In genomic region chr6:108558372-108559096, GRCh38 we compare ENCODE assay signal across 8 cellular contexts. TPM values are rescaled to one million over a fixed set of nuclear protein-coding genes. Genes with fewer than 3 reads are reported as not detected.
DNase-seq lines count a peak whose midpoint lies in the region; ATAC-seq and TF ChIP-seq lines count a peak whose summit lies in the region.

No MANE protein-coding gene starts in this region.

- H3K9ac ChIP-seq in trophoblast cell (ENCODE audit: low read length): peak overlapping the region; percentile 61

- intact Hi-C loops in adrenal gland (cut with DNase I): loop anchor here in 1 of 2 donors (5.0 kb wide), 1 partner anchor 514 kb away; no protein-coding TSS in a partner anchor
- intact Hi-C loops in cardiac septum (cut with DNase I): loop anchor here (1.0 to 5.0 kb wide), 6 partner anchors 96 to 536 kb away; partner anchors contain the start of gene SESN1

- H3K4me3 ChIP-seq in adrenal gland: peak overlapping the region; percentile 6 to 93 (median 70)
- H3K4me3 ChIP-seq in trophoblast cell (ENCODE audit: low read depth, low read length): peak overlapping the region; percentile 92
- peak overlapping the region; percentile 70 to 92 (median 78) for H3K4me3 ChIP-seq in tibial nerve

- no peaks in the 10 kb centered on the region for H3K27me3 ChIP-seq in adrenal gland
- H3K27me3 ChIP-seq in trophoblast cell (ENCODE audit: insufficient read depth, low read length): no peaks in the 10 kb centered on the region
- H3K27me3 ChIP-seq in tibial nerve: no peaks in the 10 kb centered on the region

- DNase-seq in GM10266 (ENCODE audit: extremely low spot score): peak; percentile 95
- DNase-seq in NCI-H1436 treated with DMSO at 0.1 percent for 48 hours (lab: John Stamatoyannopoulos, UW): peak; percentile 79
- peak; percentile 96 for DNase-seq in T follicular helper cell (ENCODE audit: low read depth)
- peak; percentile 98 to 99 (median 98) for DNase-seq in adrenal gland
- peak; percentile 99 for DNase-seq in cardiac septum (ENCODE audit: low spot score)
- DNase-seq in trophoblast cell: peak; percentile 99 to 100
- DNase-seq in tibial nerve (ENCODE audit: low spot score in 2 of 2): peak; percentile 97 to 98

- peak; percentile 91 to 95 for TF ChIP-seq EP300 in tibial nerve (IDR thresholded peaks at IDR 0.05)

- H2AFZ ChIP-seq in trophoblast cell (ENCODE audit: insufficient read depth, low read length, poor library complexity): peak overlapping the region; percentile 98

- peak overlapping the region; percentile 95 for H4K91ac ChIP-seq in trophoblast cell (ENCODE audit: low read depth, low read length)

- H3K4ac ChIP-seq in trophoblast cell (ENCODE audit: low read depth, low read length): no peak overlapping the region

- peak overlapping the region; percentile 95 for H2BK120ac ChIP-seq in trophoblast cell (ENCODE audit: insufficient read depth, low read length, poor library complexity)

- 0% methylated on average over 41 to 58 of the region's 58 CpGs for WGBS in adrenal gland, 4 donors
- no CpG with 5 or more reads among the region's 58 CpGs for WGBS in trophoblast cell (ENCODE audit: extremely low coverage, insufficient coverage, insufficient read length)
- 0% methylated on average over 34 to 50 of the region's 58 CpGs for WGBS in tibial nerve, 2 donors

- peaks cover 25% of the 10 kb centered on the region for H3K79me2 ChIP-seq in trophoblast cell (ENCODE audit: control insufficient read depth, insufficient read depth, low read length, poor library complexity)

- no peak overlapping the region for H4K12ac ChIP-seq in trophoblast cell (ENCODE audit: low read depth, low read length)

- H3K18ac ChIP-seq in trophoblast cell (ENCODE audit: low read length): peak overlapping the region; percentile 96

- no peak overlapping the region for H2AK5ac ChIP-seq in trophoblast cell (ENCODE audit: low read length)

- TF ChIP-seq CTCF in GM10266 (IDR thresholded peaks at IDR 0.05; ENCODE audit: control insufficient read depth, insufficient read depth, low read depth, missing control alignments) (no peak), adrenal gland (IDR thresholded peaks at IDR 0.05) (peak in 1 of 6 experiments; percentile 25), tibial nerve (IDR thresholded peaks at IDR 0.05) (no peak)

- H3K14ac ChIP-seq in trophoblast cell (ENCODE audit: low read length): no peak overlapping the region

- H3K9me3 ChIP-seq in adrenal gland (replicated peaks in 1 of 3): no peaks in the 10 kb centered on the region
- peaks cover 3% of the 10 kb centered on the region for H3K9me3 ChIP-seq in trophoblast cell (ENCODE audit: insufficient read depth, low read depth, low read length)
- no peaks in the 10 kb centered on the region for H3K9me3 ChIP-seq in tibial nerve

- peak overlapping the region; percentile 90 for H3K4me2 ChIP-seq in trophoblast cell (ENCODE audit: low read length)

- H3K23ac ChIP-seq in trophoblast cell (ENCODE audit: low read length): no peak overlapping the region

- H3K4me1 ChIP-seq in adrenal gland (replicated peaks in 1 of 2) (peaks cover 6 to 11% of the 10 kb centered on the region in 2 donors), trophoblast cell (ENCODE audit: control insufficient read depth in 1 of 2, insufficient read depth in 2 of 2, low read length in 2 of 2) (peaks cover 9 to 10% of the 10 kb centered on the region in 2 experiments), tibial nerve (peaks cover 0 to 30% (median 15%) of the 10 kb centered on the region in 4 donors)

- ATAC-seq in HG02840 (IDR thresholded peaks at IDR 0.05; ENCODE audit: low FRiP score, unreplicated experiment): peak; percentile 53

- no peak overlapping the region for H4K8ac ChIP-seq in trophoblast cell (ENCODE audit: low read depth, low read length)

- H3K27ac ChIP-seq in adrenal gland (peak overlapping the region; percentile 93 to 100 (median 99)), trophoblast cell (ENCODE audit: low read depth, low read length) (peak overlapping the region; percentile 98), tibial nerve (peak overlapping the region; percentile 95 to 99 (median 98))

- TF ChIP-seq POLR2A in adrenal gland (IDR thresholded peaks at IDR 0.05) (peak; percentile 73 to 74), tibial nerve (IDR thresholded peaks at IDR 0.05) (peak; percentile 82 to 90)

- peaks cover 34% of the 10 kb centered on the region for H3K79me1 ChIP-seq in trophoblast cell (ENCODE audit: low read length)

- no peak overlapping the region for H2BK12ac ChIP-seq in trophoblast cell (ENCODE audit: low read length)

- peak overlapping the region; percentile 97 for H2BK5ac ChIP-seq in trophoblast cell (ENCODE audit: low read depth, low read length, poor library complexity)

- H3K36me3 ChIP-seq in adrenal gland (replicated peaks in 1 of 2) (no peaks in the 10 kb centered on the region), trophoblast cell (ENCODE audit: control insufficient read depth in 1 of 2, insufficient read depth in 2 of 2, low read length in 2 of 2) (no peaks in the 10 kb centered on the region), tibial nerve (peaks cover 0 to 11% (median 0%) of the 10 kb centered on the region in 3 donors)

RNA-seq across cellular contexts. Expression of gene FOXO3, which starts 2.2 kb away (rescaled TPM):
- 10 to 100 TPM; 18.3 to 38.7 (median 31.0) TPM for total RNA-seq in adrenal gland
- polyA plus RNA-seq in adrenal gland: 10 to 100 TPM in 2 of 3 donors, 1 to 10 TPM in 1; 8.3 to 13.5 (median 11.7) TPM
- total RNA-seq in cardiac septum: 32.1 TPM
- polyA plus RNA-seq in trophoblast cell (2013): 30.9 and 31.9 TPM in 2 replicates
- total RNA-seq in tibial nerve: 100 to 1,000 TPM; 146 to 200 (median 166) TPM

Comparison
In these comparisons a context has a peak if more than half of its experiments do, and no peak if none do; other contexts are left out.
1. Peak in every context shown above with its lines: DNase-seq, ATAC-seq, H3K4me3 ChIP-seq and H3K27ac ChIP-seq.